ENCODE assay signal across 8 cellular contexts in the genomic region with DNA sequence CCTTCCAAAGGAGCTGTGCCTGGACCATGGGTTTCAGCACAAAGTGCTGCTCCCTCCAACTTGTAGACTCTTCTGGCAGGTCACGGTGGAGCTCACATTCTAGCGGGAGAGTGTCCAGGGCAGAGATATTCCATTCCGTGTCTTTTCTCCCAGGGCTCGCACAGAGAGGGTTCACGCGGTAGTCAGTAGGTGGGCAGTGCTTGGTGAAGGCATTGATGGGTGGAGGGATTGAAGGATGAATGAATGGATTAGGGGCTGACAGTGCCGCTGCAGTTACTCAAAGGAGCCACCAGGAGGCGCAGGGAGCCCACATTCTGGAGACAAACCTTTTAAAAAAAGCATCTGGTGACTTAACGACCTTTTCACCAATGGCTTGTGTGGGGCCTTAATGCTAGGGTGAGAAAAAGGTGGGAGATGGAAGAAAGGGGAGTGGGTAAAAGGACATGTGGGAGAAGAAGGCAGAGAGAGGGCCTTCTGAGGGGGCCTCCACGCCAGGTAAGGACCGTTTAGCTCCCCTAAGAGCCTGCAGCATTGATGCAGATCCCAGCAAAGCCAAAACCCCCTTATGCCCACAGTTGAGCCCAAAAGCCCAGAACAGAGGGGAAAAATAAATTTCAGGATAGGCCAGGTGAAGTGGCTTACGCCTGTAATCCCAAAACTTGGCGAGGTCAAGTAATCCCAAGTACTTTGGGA. TPM values are rescaled to one million over a fixed set of nuclear protein-coding genes. Genes with fewer than 3 reads are reported as not detected.
DNase-seq lines count a peak whose midpoint lies in the region; ATAC-seq and TF ChIP-seq lines count a peak whose summit lies in the region.

No MANE protein-coding gene starts in this region.

- no peak overlapping the region for H3K4me2 ChIP-seq in GM23248 (ENCODE audit: unreplicated experiment)

- H3K9me2 ChIP-seq in GM23248 (ENCODE audit: insufficient read depth) = no peaks in the 10 kb centered on the region

- no peak for TF ChIP-seq POLR2A in right lobe of liver (IDR thresholded peaks at IDR 0.05)

- peak; percentile 93 for TF ChIP-seq CTCF in coronary artery (IDR thresholded peaks at IDR 0.05)
- TF ChIP-seq CTCF in right lobe of liver (IDR thresholded peaks at IDR 0.05) = peak; percentile 92 to 96 (median 93)

- H3K27ac ChIP-seq in GM23248 (no peak overlapping the region), coronary artery (no peak overlapping the region), right lobe of liver (no peak overlapping the region)

- H3K9me3 ChIP-seq in GM23248 (ENCODE audit: low read depth) (no peaks in the 10 kb centered on the region), right lobe of liver (no peaks in the 10 kb centered on the region)

- peak; percentile 76 for DNase-seq in AG08395 (ENCODE audit: low spot score)
- DNase-seq in GM23248 = peak; percentile 61
- peak; percentile 26 to 56 for DNase-seq in NCI-H446 (lab: John Stamatoyannopoulos, UW)
- peak; percentile 77 for DNase-seq in activated CD4-positive, alpha-beta T cell treated with anti-CD3 and anti-CD28 coated beads for 48 hours
- DNase-seq in coronary artery (ENCODE audit: low spot score) = peak; percentile 69
- peak; percentile 64 to 70 (median 68) for DNase-seq in right lobe of liver
- peak; percentile 50 for DNase-seq in stimulated activated CD8-positive, alpha-beta memory T cell treated with anti-CD3 and anti-CD28 coated beads, Interleukin-15, amount 100 ng/mL, for 24 hours (ENCODE audit: low read depth)

- intact Hi-C loops in right lobe of liver (cut with DNase I) = loop anchor here (5.0 to 10.0 kb wide), 2 partner anchors 141 to 389 kb away; a partner anchor contains a TSS

- H3K4me3 ChIP-seq in GM23248 (no peak overlapping the region), coronary artery (no peak overlapping the region), right lobe of liver (no peak overlapping the region)

- H3K27me3 ChIP-seq in GM23248 (replicated peaks; ENCODE audit: insufficient read depth) (peaks cover 8% of the 10 kb centered on the region; the same call in 1 of the 2 replicates), right lobe of liver (no peaks in the 10 kb centered on the region)

- in situ Hi-C loops in GM23248 (cut with MboI) = loop anchor here (5.0 to 25.0 kb wide), 3 partner anchors 141 to 396 kb away; a partner anchor contains a TSS

- H4K20me1 ChIP-seq in GM23248 (ENCODE audit: insufficient read depth) = no peaks in the 10 kb centered on the region

- no peaks in the 10 kb centered on the region for H3K79me2 ChIP-seq in GM23248 (ENCODE audit: insufficient read depth)

- H2AFZ ChIP-seq in GM23248 = no peak overlapping the region

- no peaks in the 10 kb centered on the region for H3F3A ChIP-seq in GM23248 (ENCODE audit: insufficient read depth)

- WGBS in GM23248 (ENCODE audit: low coverage in 1 of 2, low lambda C conversion rate in 2 of 2, missing lambda C conversion rate in 2 of 2), 2 experiments = 16% methylated on average over 13 of the region's 13 CpGs
- WGBS in right lobe of liver (ENCODE audit: insufficient coverage, low coverage, low lambda C conversion rate, missing lambda C conversion rate) = 29% methylated on average over 11 of the region's 13 CpGs

- H3K4me1 ChIP-seq in GM23248 (ENCODE audit: insufficient read depth) (no peaks in the 10 kb centered on the region), right lobe of liver (no peaks in the 10 kb centered on the region)

- no peak overlapping the region for H3K9ac ChIP-seq in GM23248

- H3K36me3 ChIP-seq in GM23248 (ENCODE audit: low read depth) (no peaks in the 10 kb centered on the region), right lobe of liver (no peaks in the 10 kb centered on the region)

- peak; percentile 80 to 90 (median 86) for ATAC-seq in right lobe of liver
- ATAC-seq in HG02840 (IDR thresholded peaks at IDR 0.05; ENCODE audit: low FRiP score, unreplicated experiment) = no peak

RNA-seq across cellular contexts. Expression of a gene that starts 17.5 kb away (rescaled TPM):
- total RNA-seq in GM23248 (2014; rRNA removed; shearing (Covaris generic)) = 2.6 and 5.6 TPM in 2 replicates
- 3.8 and 5.0 TPM in 2 replicates for polyA plus RNA-seq in GM23248 (2016; fragmentation: Nextera tagmentation; extraction: Ambion mirVana)
- 1 to 10 TPM; 1.4 to 4.1 (median 2.7) TPM for total RNA-seq in right lobe of liver

RNA-seq across cellular contexts. Expression of a gene that starts 47.8 kb away (rescaled TPM):
- not detected in 2 replicates for total RNA-seq in GM23248 (2014; rRNA removed; shearing (Covaris generic))
- not detected in 2 replicates for polyA plus RNA-seq in GM23248 (2016; fragmentation: Nextera tagmentation; extraction: Ambion mirVana)
- under 1 TPM in 2 of 6 experiments, not detected in 4; 0.05 to 0.62 TPM for total RNA-seq in right lobe of liver
